Comparison of ENCODE assay signal across 8 cellular contexts in the genomic region with DNA sequence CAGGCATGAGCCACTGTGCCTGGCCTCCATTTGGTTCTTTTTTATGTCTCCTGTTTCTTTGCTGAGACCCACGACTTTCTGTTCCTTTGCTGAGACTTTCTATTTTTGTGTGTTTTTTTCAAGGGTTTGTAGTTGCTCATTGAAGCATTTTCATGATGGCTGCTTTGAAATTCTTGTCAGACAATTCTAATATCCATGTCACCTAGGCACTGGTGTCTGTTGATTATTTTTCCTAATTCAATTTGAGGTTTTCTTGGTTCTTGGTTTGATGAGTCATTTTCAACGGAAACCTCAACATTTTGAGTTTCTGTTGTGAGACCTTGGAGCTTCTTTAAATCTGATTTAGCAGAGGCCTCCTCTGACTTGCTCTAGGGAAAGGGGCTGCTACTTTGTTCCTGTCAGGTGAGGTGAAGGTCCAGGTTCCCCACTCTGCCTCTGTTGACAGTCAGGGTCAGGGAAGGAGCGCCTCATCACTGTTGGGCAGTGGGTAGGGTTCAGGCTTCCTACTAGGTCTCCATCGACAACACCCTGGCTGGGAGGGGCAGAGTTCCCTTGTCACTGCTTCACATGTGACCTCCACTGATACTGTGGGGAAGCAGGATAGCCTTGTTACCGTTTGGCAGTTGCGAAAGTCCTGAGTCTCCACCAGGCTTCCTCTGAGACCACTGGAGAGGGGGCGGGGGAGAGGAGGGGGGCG.
DNase-seq lines count a peak whose midpoint lies in the region; ATAC-seq, FAIRE-seq and TF ChIP-seq lines count a peak whose summit lies in the region.

No MANE protein-coding gene starts in this region.

- TF ChIP-seq CTCF in hepatocyte (IDR thresholded peaks at IDR 0.05; ENCODE audit: poor library complexity) = no peak

- peak overlapping the region; percentile 97 to 100 (median 99) for H3K27ac ChIP-seq in BLaER1 treated with 17β-estradiol and CSF1 and Interleukin-3, amounts not matched to agents 10 nM and 100 nM
- peak overlapping the region; percentile 64 for H3K27ac ChIP-seq in hepatocyte

- H3K4me2 ChIP-seq in BLaER1 treated with 17β-estradiol and CSF1 and Interleukin-3, amounts not matched to agents 10 nM and 100 nM = peak overlapping the region; percentile 68 to 90 (median 79)
- peak overlapping the region; percentile 57 for H3K4me2 ChIP-seq in hepatocyte

- H4K20me1 ChIP-seq in BLaER1 treated with 17β-estradiol and CSF1 and Interleukin-3, amounts not matched to agents 10 nM and 100 nM = no peaks in the 10 kb centered on the region
- no peaks in the 10 kb centered on the region for H4K20me1 ChIP-seq in hepatocyte (ENCODE audit: insufficient read depth, poor library complexity, severe bottlenecking)

- peak overlapping the region; percentile 41 for H2AFZ ChIP-seq in hepatocyte

- peaks cover 60 to 92% (median 85%) of the 10 kb centered on the region in 10 experiments for H3K4me1 ChIP-seq in BLaER1 treated with 17β-estradiol and CSF1 and Interleukin-3, amounts not matched to agents 10 nM and 100 nM
- peaks cover 13% of the 10 kb centered on the region for H3K4me1 ChIP-seq in hepatocyte (ENCODE audit: insufficient read depth)

- H3K9me3 ChIP-seq in BLaER1 treated with 17β-estradiol and CSF1 and Interleukin-3, amounts not matched to agents 10 nM and 100 nM (replicated peaks in 1 of 11) = peaks cover 14 to 22% (median 18%) of the 10 kb centered on the region in 11 experiments; a peak in 21 of 22 replicates
- H3K9me3 ChIP-seq in hepatocyte (ENCODE audit: low read depth) = no peaks in the 10 kb centered on the region

- no peaks in the 10 kb centered on the region for H3K9me2 ChIP-seq in hepatocyte (replicated peaks; ENCODE audit: insufficient read depth)

- DNase-seq in H4 (ENCODE audit: low spot score) (peak; percentile 93), RCC 7860 (ENCODE audit: low spot score) (peak; percentile 72), hepatocyte (ENCODE audit: low spot score) (peak; percentile 74), DMS114 treated with DMSO at 0.1 percent for 48 hours (lab: John Stamatoyannopoulos, UW; ENCODE audit: unreplicated experiment) (no peak)
- peak; percentile 48 for DNase-seq in activated effector memory CD4-positive, alpha-beta T cell treated with Interleukin-2 at 50 U/mL for 16 hours
- DNase-seq in stimulated activated CD4-positive, alpha-beta T cell treated with anti-CD3 and anti-CD28 coated beads, Interleukin-4, amount 100 ng/mL, for 1 hour = peak; percentile 18

- H3K27me3 ChIP-seq in BLaER1 treated with 17β-estradiol and CSF1 and Interleukin-3, amounts not matched to agents 10 nM and 100 nM = no peaks in the 10 kb centered on the region
- no peaks in the 10 kb centered on the region for H3K27me3 ChIP-seq in hepatocyte

- peak overlapping the region; percentile 88 to 96 (median 91) for H3K9ac ChIP-seq in BLaER1 treated with 17β-estradiol and CSF1 and Interleukin-3, amounts not matched to agents 10 nM and 100 nM

- no peaks in the 10 kb centered on the region for H3K36me3 ChIP-seq in BLaER1 treated with 17β-estradiol and CSF1 and Interleukin-3, amounts not matched to agents 10 nM and 100 nM
- no peaks in the 10 kb centered on the region for H3K36me3 ChIP-seq in hepatocyte (replicated peaks; ENCODE audit: insufficient read depth, low read depth)

- WGBS in hepatocyte (ENCODE audit: low lambda C conversion rate, missing lambda C conversion rate) = 39% methylated on average over 4 of the region's 8 CpGs

- FAIRE-seq in RCC 7860 (lab: Jason Lieb, UNC) = peak; percentile 78

- H3K79me2 ChIP-seq in hepatocyte = no peaks in the 10 kb centered on the region

- H3K4me3 ChIP-seq in BLaER1 treated with 17β-estradiol and CSF1 and Interleukin-3, amounts not matched to agents 10 nM and 100 nM = peak overlapping the region; percentile 22 to 61 (median 48); a peak in 12 of 20 replicates
- H3K4me3 ChIP-seq in hepatocyte = no peak overlapping the region

- ATAC-seq in HG03280 (IDR thresholded peaks at IDR 0.05; ENCODE audit: unreplicated experiment) = no peak
